16 cellular contexts compared by ENCODE assay signal in genomic region chr18:13319629-13320028, GRCh38.
"Had no signal": no experiment of that assay in that cellular context is flagged by ENCODE, and none has a peak within 500 bp of the region (broad histone marks: within the 10 kb centered on the region; RNA-seq: fewer than 3 reads in every experiment).

No MANE protein-coding gene starts in this region.

- H3K4me1 ChIP-seq: breast epithelium, neural progenitor cell, testis had no signal

- H3K36me3 ChIP-seq: breast epithelium, neural progenitor cell had no signal

- DNase-seq: activated CD4-positive, alpha-beta T cell treated with anti-CD3 and anti-CD28 coated beads, Interleukin-2, amount 10 ng/mL, durations not matched to agents 24 days and 14 days; activated CD4-positive, CD25-positive, alpha-beta regulatory T cell; activated CD8-positive, alpha-beta memory T cell treated with anti-CD3 and anti-CD28 coated beads, Interleukin-2, amount 50 U/mL, for 48 hours; activated gamma-delta T cell treated with Interleukin-2 at 50 U/mL for 16 hours; activated naive CD8-positive, alpha-beta T cell treated with anti-CD3 and anti-CD28 coated beads, Interleukin-2, amount 10 ng/mL, durations not matched to agents 7 days and 5 days; activated T-cell treated with anti-CD3 and anti-CD28 coated beads, Interleukin-2, amount 50 U/mL, for 72 hours; anterior cingulate cortex; hypothalamus; midbrain; stimulated activated CD4-positive, alpha-beta T cell treated with anti-CD3 and anti-CD28 coated beads, Interleukin-15, amount 100 ng/mL, for 24 hours; stimulated activated CD4-positive, alpha-beta T cell treated with anti-CD3 and anti-CD28 coated beads, Interleukin-4, amount 100 ng/mL, for 24 hours; stimulated activated naive CD4-positive, alpha-beta T cell; testis had no signal

- H3K9me3 ChIP-seq: testis had no signal

- H3K4me3 ChIP-seq: breast epithelium, neural progenitor cell, SK-N-MC, testis had no signal

- H3K27me3 ChIP-seq: breast epithelium, neural progenitor cell, testis had no signal

- H3K27ac ChIP-seq: neural progenitor cell, SK-N-MC, testis had no signal
